ENCODE assay signal across 8 cellular contexts in genomic region chr4:1711906-1712215, GRCh38. TPM values are rescaled to one million over a fixed set of nuclear protein-coding genes. Genes with fewer than 3 reads are reported as not detected.
DNase-seq lines count a peak whose midpoint lies in the region; ATAC-seq, FAIRE-seq and TF ChIP-seq lines count a peak whose summit lies in the region.

No MANE protein-coding gene starts in this region.

- under 1% methylated on average over 26 of the region's 46 CpGs for WGBS in GM12878 (ENCODE audit: insufficient coverage, insufficient replicate concordance, low lambda C conversion rate, missing lambda C conversion rate)
- 2% methylated on average over 29 of the region's 46 CpGs; no CpG with 5 or more reads in 1 of the 2 donors for WGBS in lower leg skin, 2 donors

- no peaks in the 10 kb centered on the region; the same call in 1 of the 2 replicates for H4K20me1 ChIP-seq in GM12878 (ENCODE audit: control insufficient read depth, insufficient read depth)

- H3K27me3 ChIP-seq in GM12878 (replicated peaks in 1 of 2; ENCODE audit: control insufficient read depth in 2 of 2, insufficient read depth in 2 of 2, low read length in 1 of 2), result no peaks in the 10 kb centered on the region
- H3K27me3 ChIP-seq in vagina, result no peaks in the 10 kb centered on the region

- H3K27ac ChIP-seq in GM12878 (ENCODE audit: control insufficient read depth, insufficient read depth), result peak overlapping the region; percentile 99
- peak overlapping the region; percentile 97 for H3K27ac ChIP-seq in vagina

- TF ChIP-seq EP300 in GM12878 (IDR thresholded peaks at IDR 0.05; ENCODE audit: borderline replicate concordance in 1 of 2, control insufficient read depth in 1 of 2, low read depth in 2 of 2, low read length in 2 of 2), result no peak

- in situ Hi-C loops in GM12878 (cut with MboI), result no loop called here

- POLR2A ChIA-PET in GM12878 (lab: Charles Lee), result interaction anchor here (0.6 to 3.4 kb wide), 7 partner anchors 10 to 159 kb away, joined by 3 to 34 read pairs (median 3); partner anchors contain the start of genes NSD2, TACC3 and TMEM129

- peak overlapping the region; percentile 97 for H3K9ac ChIP-seq in GM12878 (ENCODE audit: control insufficient read depth, insufficient read depth, low read length)

- H3K9me3 ChIP-seq in GM12878 (replicated peaks; ENCODE audit: control insufficient read depth, insufficient read depth, low read length) (no peaks in the 10 kb centered on the region), vagina (no peaks in the 10 kb centered on the region)

- peaks cover 31% of the 10 kb centered on the region for H3K4me1 ChIP-seq in GM12878 (ENCODE audit: control insufficient read depth, insufficient read depth, low read length)
- peaks cover 57% of the 10 kb centered on the region for H3K4me1 ChIP-seq in vagina

- no peak for TF ChIP-seq CTCF in GM12875 (IDR thresholded peaks at IDR 0.05; ENCODE audit: borderline replicate concordance, insufficient read depth, low read depth, low read length)
- TF ChIP-seq CTCF in GM12878 (IDR thresholded peaks at IDR 0.05 in 2 of 3, conservative IDR thresholded peaks at IDR 0.05 in 1 of 3; ENCODE audit: control insufficient read depth in 2 of 3, extremely low read depth in 1 of 3, insufficient read depth in 1 of 3, low read depth in 3 of 3, low read length in 3 of 3), result no peak
- no peak for TF ChIP-seq CTCF in lower leg skin (IDR thresholded peaks at IDR 0.05)
- no peak for TF ChIP-seq CTCF in vagina (IDR thresholded peaks at IDR 0.05)

- no peak overlapping the region; the same call in 1 of the 2 replicates for H2AFZ ChIP-seq in GM12878 (ENCODE audit: control insufficient read depth, low read depth, low read length)

- TF ChIP-seq POLR2A in GM12878 (IDR thresholded peaks at IDR 0.05; ENCODE audit: low read depth, low read length), result no peak
- no peak for TF ChIP-seq POLR2A in lower leg skin (IDR thresholded peaks at IDR 0.05)
- no peak for TF ChIP-seq POLR2A in vagina (IDR thresholded peaks at IDR 0.05)
- TF ChIP-seq POLR2A in GM12892 (IDR thresholded peaks at IDR 0.05; ENCODE audit: low read depth, low read length), result no peak

- RAD21 ChIA-PET in GM12878 (lab: Charles Lee; ENCODE audit: unreplicated experiment), result interaction anchor here (1.3 to 1.7 kb wide), 4 partner anchors 11 to 19 kb away, joined by 3 to 11 read pairs (median 5); no protein-coding TSS in a partner anchor

- CTCF ChIA-PET in GM12878 (lab: Yijun Ruan, JAX), result interaction anchor here (0.9 to 16.2 kb wide), 4 partner anchors 8 to 19 kb away, joined by 3 to 258 read pairs (median 6); no protein-coding TSS in a partner anchor

- ATAC-seq in HG03354 (IDR thresholded peaks at IDR 0.05; ENCODE audit: poor library complexity, severe bottlenecking, unreplicated experiment) (peak; percentile 9), GM12878 (no peak), HG03045 (IDR thresholded peaks at IDR 0.05; ENCODE audit: unreplicated experiment) (no peak)

- TF ChIP-seq RAD21 in GM12878 (IDR thresholded peaks at IDR 0.05; ENCODE audit: insufficient read depth, low read depth, low read length), result no peak

- intact Hi-C loops in GM12878 (cut with micrococcal nuclease; ENCODE audit: unreplicated experiment) (loop anchor here (1.0 to 5.0 kb wide), 3 partner anchors 9 to 160 kb away; partner anchors contain the start of genes FAM53A, NSD2, TACC3 and TMEM129), lower leg skin (cut with DNase I; ENCODE audit: low total_unique reads) (no loop called here), vagina (cut with DNase I) (loop anchor here (5.0 kb wide), 1 partner anchor 360 kb away; no protein-coding TSS in a partner anchor)

- FAIRE-seq in GM12878 (lab: Jason Lieb, UNC) (no peak), GM12892 (lab: Jason Lieb, UNC) (no peak)

- peaks cover 87% of the 10 kb centered on the region for H3K79me2 ChIP-seq in GM12878 (ENCODE audit: control insufficient read depth, insufficient read depth, low read length)

- peaks cover 0 to 7% of the 10 kb centered on the region in 2 experiments for H3K36me3 ChIP-seq in GM12878 (ENCODE audit: control insufficient read depth in 2 of 2, insufficient read depth in 2 of 2, low read length in 1 of 2)
- H3K36me3 ChIP-seq in vagina, result no peaks in the 10 kb centered on the region

- no TSS peak for BruUV-seq in GM12878 (replicated peaks; lab: Mats Ljungman, UMichigan)

- no peak for DNase-seq in GM12878 (ENCODE audit: low read depth, low spot score)
- no peak for DNase-seq in lower leg skin (ENCODE audit: low spot score in 2 of 2)
- DNase-seq in vagina (ENCODE audit: extremely low spot score in 2 of 2), result no peak
- no peak for DNase-seq in GM12892 (ENCODE audit: insufficient read length)
- no peak for DNase-seq in iPS-NIHi11 (ENCODE audit: low spot score)

- no peak overlapping the region; the same call in 1 of the 2 replicates for H3K4me2 ChIP-seq in GM12878 (ENCODE audit: control insufficient read depth, insufficient read depth)

- H3K4me3 ChIP-seq in GM12875 (ENCODE audit: low read depth, low read length) (peak overlapping the region; percentile 90), GM12878 (peak overlapping the region; percentile 100), lower leg skin (ENCODE audit: low read depth, poor library complexity, severe bottlenecking) (peak overlapping the region; percentile 70), vagina (peak overlapping the region; percentile 71 to 76)

- SMC1A ChIA-PET in GM12878 (lab: Charles Lee; ENCODE audit: uncharacterized antibody, unreplicated experiment), result interaction anchor here (1.0 to 2.5 kb wide), 4 partner anchors 9 to 19 kb away, joined by 3 to 8 read pairs (median 4); partner anchors contain the start of genes TACC3 and TMEM129

RNA-seq across cellular contexts. Expression of gene SLBP, which starts 0.3 kb away (rescaled TPM):
- total RNA-seq in GM12878 (2013; cell fraction: nucleolus; rRNA removed), result 19.4 and 19.5 TPM in 2 replicates
- total RNA-seq in GM12878 (2014; rRNA removed), result 185 and 205 TPM in 2 replicates
- total RNA-seq in GM12878 (2014; rRNA removed; fragmentation: Illumina TruSeq; extraction: Trizol), result 138 and 147 TPM in 2 replicates
- total RNA-seq in GM12878 (2021), result 111 and 114 TPM in 2 replicates
- polyA plus RNA-seq in GM12878 (2011; ENCODE audit: low read depth), result 68.6 TPM
- 168 and 247 TPM in 2 replicates for polyA plus RNA-seq in GM12878 (2011; rRNA removed)
- polyA plus RNA-seq in GM12878 (2011; cell fraction: cytosol; rRNA removed), result 91.0 and 98.4 TPM in 2 replicates
- 60.3 and 79.5 TPM in 2 replicates for polyA plus RNA-seq in GM12878 (2011; cell fraction: nucleus; rRNA removed)
- 69.3 and 70.1 TPM in 2 replicates for polyA plus RNA-seq in GM12878 (2012)
- 206 and 227 TPM in 2 replicates for polyA plus RNA-seq in GM12878 (2014; fragmentation: Illumina TruSeq; extraction: Trizol)
- 100 to 1,000 TPM in 1 of 2 experiments, 10 to 100 TPM in 1; 94.4 to 101 TPM for polyA plus RNA-seq in GM12878 (2014; fragmentation: Nextera tagmentation; extraction: Ambion mirVana)
- 142 and 148 TPM in 2 replicates for polyA plus RNA-seq in GM12878 (2014; rRNA removed)
- polyA plus RNA-seq in GM12878 (2016; fragmentation: Nextera tagmentation; extraction: Ambion mirVana), result 100 to 1,000 TPM; 277 to 278 TPM
- 64.3 and 65.5 TPM in 2 replicates for polyA minus RNA-seq in GM12878 (2011; rRNA and poly(A)+ RNA removed)
- polyA minus RNA-seq in GM12878 (2011; cell fraction: cytosol; rRNA and poly(A)+ RNA removed), result 42.9 and 43.9 TPM in 2 replicates
- 13.2 and 26.1 TPM in 2 replicates for polyA minus RNA-seq in GM12878 (2011; cell fraction: nucleus; rRNA and poly(A)+ RNA removed)
- total RNA-seq in lower leg skin, result 10 to 100 TPM; 45.8 to 66.9 (median 59.4) TPM
- 49.6 TPM for total RNA-seq in vagina
- polyA plus RNA-seq in GM12892 (2012; ENCODE audit: missing spikeins), result 122 TPM

RNA-seq across cellular contexts. Expression of gene TMEM129, which starts 9.3 kb away (rescaled TPM):
- 20.1 and 24.9 TPM in 2 replicates for total RNA-seq in GM12878 (2013; cell fraction: nucleolus; rRNA removed)
- total RNA-seq in GM12878 (2014; rRNA removed), result 18.4 and 20.9 TPM in 2 replicates
- 7.7 and 9.0 TPM in 2 replicates for total RNA-seq in GM12878 (2014; rRNA removed; fragmentation: Illumina TruSeq; extraction: Trizol)
- 19.3 and 20.4 TPM in 2 replicates for total RNA-seq in GM12878 (2021)
- 3.5 TPM for polyA plus RNA-seq in GM12878 (2011; ENCODE audit: low read depth)
- polyA plus RNA-seq in GM12878 (2011; rRNA removed), result 4.0 and 8.6 TPM in 2 replicates
- polyA plus RNA-seq in GM12878 (2011; cell fraction: cytosol; rRNA removed), result 15.0 and 28.3 TPM in 2 replicates
- 37.7 and 44.3 TPM in 2 replicates for polyA plus RNA-seq in GM12878 (2011; cell fraction: nucleus; rRNA removed)
- polyA plus RNA-seq in GM12878 (2012), result 10.2 and 12.3 TPM in 2 replicates
- 2.1 and 7.2 TPM in 2 replicates for polyA plus RNA-seq in GM12878 (2014; fragmentation: Illumina TruSeq; extraction: Trizol)
- polyA plus RNA-seq in GM12878 (2014; fragmentation: Nextera tagmentation; extraction: Ambion mirVana), result under 1 TPM; 0.19 to 0.46 TPM
- 24.9 and 25.1 TPM in 2 replicates for polyA plus RNA-seq in GM12878 (2014; rRNA removed)
- 10 to 100 TPM; 17.3 to 23.2 TPM for polyA plus RNA-seq in GM12878 (2016; fragmentation: Nextera tagmentation; extraction: Ambion mirVana)
- 6.2 and 15.6 TPM in 2 replicates for polyA minus RNA-seq in GM12878 (2011; rRNA and poly(A)+ RNA removed)
- polyA minus RNA-seq in GM12878 (2011; cell fraction: cytosol; rRNA and poly(A)+ RNA removed), result 6.4 and 6.9 TPM in 2 replicates
- polyA minus RNA-seq in GM12878 (2011; cell fraction: nucleus; rRNA and poly(A)+ RNA removed), result 7.4 and 9.1 TPM in 2 replicates
- 10 to 100 TPM; 31.0 to 62.0 (median 57.6) TPM for total RNA-seq in lower leg skin
- total RNA-seq in vagina, result 50.6 TPM
- 7.7 TPM for polyA plus RNA-seq in GM12892 (2012; ENCODE audit: missing spikeins)

RNA-seq across cellular contexts. Expression of gene TACC3, which starts 9.5 kb away (rescaled TPM):
- total RNA-seq in GM12878 (2013; cell fraction: nucleolus; rRNA removed), result 45.6 and 47.9 TPM in 2 replicates
- total RNA-seq in GM12878 (2014; rRNA removed), result 48.1 and 66.7 TPM in 2 replicates
- total RNA-seq in GM12878 (2014; rRNA removed; fragmentation: Illumina TruSeq; extraction: Trizol), result 44.5 and 48.6 TPM in 2 replicates
- 120 and 121 TPM in 2 replicates for total RNA-seq in GM12878 (2021)
- polyA plus RNA-seq in GM12878 (2011; ENCODE audit: low read depth), result 26.4 TPM
- polyA plus RNA-seq in GM12878 (2011; rRNA removed), result 29.0 and 39.7 TPM in 2 replicates
- 48.5 and 50.4 TPM in 2 replicates for polyA plus RNA-seq in GM12878 (2011; cell fraction: cytosol; rRNA removed)
- 145 and 206 TPM in 2 replicates for polyA plus RNA-seq in GM12878 (2011; cell fraction: nucleus; rRNA removed)
- 58.5 and 64.0 TPM in 2 replicates for polyA plus RNA-seq in GM12878 (2012)
- 77.1 and 99.7 TPM in 2 replicates for polyA plus RNA-seq in GM12878 (2014; fragmentation: Illumina TruSeq; extraction: Trizol)
- 1 to 10 TPM; 2.8 to 8.1 TPM for polyA plus RNA-seq in GM12878 (2014; fragmentation: Nextera tagmentation; extraction: Ambion mirVana)
- 79.9 and 99.2 TPM in 2 replicates for polyA plus RNA-seq in GM12878 (2014; rRNA removed)
- 100 to 1,000 TPM; 103 to 115 TPM for polyA plus RNA-seq in GM12878 (2016; fragmentation: Nextera tagmentation; extraction: Ambion mirVana)
- polyA minus RNA-seq in GM12878 (2011; rRNA and poly(A)+ RNA removed), result 10.1 and 26.4 TPM in 2 replicates
- polyA minus RNA-seq in GM12878 (2011; cell fraction: cytosol; rRNA and poly(A)+ RNA removed), result 17.0 and 25.1 TPM in 2 replicates
- polyA minus RNA-seq in GM12878 (2011; cell fraction: nucleus; rRNA and poly(A)+ RNA removed), result 17.8 and 34.8 TPM in 2 replicates
- total RNA-seq in lower leg skin, result 10 to 100 TPM in 1 of 4 donors, 1 to 10 TPM in 3; 6.1 to 10.0 (median 7.9) TPM
- total RNA-seq in vagina, result 16.0 TPM
- 40.1 TPM for polyA plus RNA-seq in GM12892 (2012; ENCODE audit: missing spikeins)

RNA-seq across cellular contexts. Expression of gene FAM53A, which starts 27.7 kb away (rescaled TPM):
- 1.7 and 1.9 TPM in 2 replicates for total RNA-seq in GM12878 (2013; cell fraction: nucleolus; rRNA removed)
- total RNA-seq in GM12878 (2014; rRNA removed), result 0.40 and 1.4 TPM in 2 replicates
- 0.32 and 0.40 TPM in 2 replicates for total RNA-seq in GM12878 (2014; rRNA removed; fragmentation: Illumina TruSeq; extraction: Trizol)
- 0.77 and 0.87 TPM in 2 replicates for total RNA-seq in GM12878 (2021)
- polyA plus RNA-seq in GM12878 (2011; ENCODE audit: low read depth), result not detected
- 0.30 and 0.37 TPM in 2 replicates for polyA plus RNA-seq in GM12878 (2011; rRNA removed)
- polyA plus RNA-seq in GM12878 (2011; cell fraction: cytosol; rRNA removed), result 0.54 and 0.64 TPM in 2 replicates
- 0.88 and 1.4 TPM in 2 replicates for polyA plus RNA-seq in GM12878 (2011; cell fraction: nucleus; rRNA removed)
- polyA plus RNA-seq in GM12878 (2012), result 0.66 and 1.7 TPM in 2 replicates
- polyA plus RNA-seq in GM12878 (2014; fragmentation: Illumina TruSeq; extraction: Trizol), result 0.09 TPM in 1 of 2 replicates, not detected in the other
- polyA plus RNA-seq in GM12878 (2014; fragmentation: Nextera tagmentation; extraction: Ambion mirVana), result under 1 TPM in 1 of 2 experiments, not detected in 1; 0.02 TPM
- polyA plus RNA-seq in GM12878 (2014; rRNA removed), result 0.44 and 1.3 TPM in 2 replicates
- polyA plus RNA-seq in GM12878 (2016; fragmentation: Nextera tagmentation; extraction: Ambion mirVana), result under 1 TPM in 1 of 2 experiments, not detected in 1; 0.32 TPM
- 0.44 and 0.77 TPM in 2 replicates for polyA minus RNA-seq in GM12878 (2011; rRNA and poly(A)+ RNA removed)
- not detected in 2 replicates for polyA minus RNA-seq in GM12878 (2011; cell fraction: cytosol; rRNA and poly(A)+ RNA removed)
- 0.60 and 0.86 TPM in 2 replicates for polyA minus RNA-seq in GM12878 (2011; cell fraction: nucleus; rRNA and poly(A)+ RNA removed)
- 1 to 10 TPM; 1.2 to 7.5 (median 3.7) TPM for total RNA-seq in lower leg skin
- total RNA-seq in vagina, result 13.8 TPM
- 0.53 TPM for polyA plus RNA-seq in GM12892 (2012; ENCODE audit: missing spikeins)
